ENCODE assay signal across 9 cellular contexts in genomic region chr4:8117278-8117682, GRCh38. TPM values are rescaled to one million over a fixed set of nuclear protein-coding genes. Genes with fewer than 3 reads are reported as not detected.
DNase-seq lines count a peak whose midpoint lies in the region; ATAC-seq, FAIRE-seq and TF ChIP-seq lines count a peak whose summit lies in the region.
"Had no signal": no experiment of that assay in that cellular context is flagged by ENCODE, and none has a peak within 500 bp of the region (broad histone marks: within the 10 kb centered on the region; RNA-seq: fewer than 3 reads in every experiment).

No MANE protein-coding gene starts in this region.

- no peak overlapping the region for H3K4me3 ChIP-seq in hepatocyte
- H3K4me3 ChIP-seq in suprapubic skin = no peak overlapping the region

- H2AFZ ChIP-seq in hepatocyte = no peak overlapping the region

- H3K9me3 ChIP-seq in hepatocyte (ENCODE audit: low read depth) (no peaks in the 10 kb centered on the region), suprapubic skin (no peaks in the 10 kb centered on the region)

- no peaks in the 10 kb centered on the region for H3K79me2 ChIP-seq in hepatocyte

- ATAC-seq in activated CD8-positive, alpha-beta T cell treated with anti-CD3 and anti-CD28 coated beads, Interleukin-2, amount 10 ng/mL, durations not matched to agents 7 days and 5 days = peak; percentile 72
- peak; percentile 79 to 84 for ATAC-seq in stimulated activated naive B cell treated with anti-CD40 and anti-IgM and Interleukin-4, amounts not matched to agents 10 μg/mL and 1 μg/mL and 100 μg/mL, for 72 hours (replicated peaks)

- H3K27ac Mint-ChIP-seq in activated CD8-positive, alpha-beta T cell treated with anti-CD3 and anti-CD28 coated beads, Interleukin-2, amount 10 ng/mL, durations not matched to agents 7 days and 5 days = no peak overlapping the region
- no peak overlapping the region for H3K27ac Mint-ChIP-seq in stimulated activated naive B cell treated with anti-CD40 and anti-IgM and Interleukin-4, amounts not matched to agents 10 μg/mL and 1 μg/mL and 100 μg/mL, for 72 hours

- TF ChIP-seq CTCF in hepatocyte (IDR thresholded peaks at IDR 0.05; ENCODE audit: poor library complexity) (no peak), suprapubic skin (IDR thresholded peaks at IDR 0.05) (no peak)

- H3K36me3 Mint-ChIP-seq in activated CD8-positive, alpha-beta T cell treated with anti-CD3 and anti-CD28 coated beads, Interleukin-2, amount 10 ng/mL, durations not matched to agents 7 days and 5 days (ENCODE audit: low read depth) = no peaks in the 10 kb centered on the region
- peaks cover 6 to 8% of the 10 kb centered on the region in 2 donors for H3K36me3 Mint-ChIP-seq in stimulated activated naive B cell treated with anti-CD40 and anti-IgM and Interleukin-4, amounts not matched to agents 10 μg/mL and 1 μg/mL and 100 μg/mL, for 72 hours

- H3K4me2 ChIP-seq in hepatocyte = no peak overlapping the region

- CTCF ChIA-PET in activated CD8-positive, alpha-beta T cell treated with anti-CD3 and anti-CD28 coated beads, Interleukin-2, amount 10 ng/mL, durations not matched to agents 7 days and 5 days (lab: Charles Lee) = no interaction called here

- no peaks in the 10 kb centered on the region for H3K9me2 ChIP-seq in hepatocyte (replicated peaks; ENCODE audit: insufficient read depth)

- peak; percentile 52 for FAIRE-seq in GM12891 (lab: Jason Lieb, UNC)

- H3K36me3 ChIP-seq in hepatocyte (replicated peaks; ENCODE audit: insufficient read depth, low read depth) = no peaks in the 10 kb centered on the region
- H3K36me3 ChIP-seq in suprapubic skin = no peaks in the 10 kb centered on the region

- H3K4me3 Mint-ChIP-seq in activated CD8-positive, alpha-beta T cell treated with anti-CD3 and anti-CD28 coated beads, Interleukin-2, amount 10 ng/mL, durations not matched to agents 7 days and 5 days = no peak overlapping the region
- no peak overlapping the region for H3K4me3 Mint-ChIP-seq in stimulated activated naive B cell treated with anti-CD40 and anti-IgM and Interleukin-4, amounts not matched to agents 10 μg/mL and 1 μg/mL and 100 μg/mL, for 72 hours

- H3K27me3 ChIP-seq in hepatocyte = no peaks in the 10 kb centered on the region
- H3K27me3 ChIP-seq in suprapubic skin = peaks cover 5% of the 10 kb centered on the region

- peaks cover 3% of the 10 kb centered on the region for H3K27me3 Mint-ChIP-seq in activated CD8-positive, alpha-beta T cell treated with anti-CD3 and anti-CD28 coated beads, Interleukin-2, amount 10 ng/mL, durations not matched to agents 7 days and 5 days (ENCODE audit: low read depth)
- H3K27me3 Mint-ChIP-seq in stimulated activated naive B cell treated with anti-CD40 and anti-IgM and Interleukin-4, amounts not matched to agents 10 μg/mL and 1 μg/mL and 100 μg/mL, for 72 hours = peaks cover 9 to 12% of the 10 kb centered on the region in 2 donors

- H3K27ac ChIP-seq in hepatocyte = no peak overlapping the region
- no peak overlapping the region for H3K27ac ChIP-seq in suprapubic skin

- POLR2A ChIA-PET in activated CD8-positive, alpha-beta T cell treated with anti-CD3 and anti-CD28 coated beads, Interleukin-2, amount 10 ng/mL, durations not matched to agents 7 days and 5 days (lab: Charles Lee) = no interaction called here

- H3K4me1 Mint-ChIP-seq in activated CD8-positive, alpha-beta T cell treated with anti-CD3 and anti-CD28 coated beads, Interleukin-2, amount 10 ng/mL, durations not matched to agents 7 days and 5 days (ENCODE audit: low read depth) = peaks cover 25% of the 10 kb centered on the region
- H3K4me1 Mint-ChIP-seq in stimulated activated naive B cell treated with anti-CD40 and anti-IgM and Interleukin-4, amounts not matched to agents 10 μg/mL and 1 μg/mL and 100 μg/mL, for 72 hours = peaks cover 17 to 28% of the 10 kb centered on the region in 2 donors

- H3K4me1 ChIP-seq in hepatocyte (ENCODE audit: insufficient read depth) = peaks cover 9% of the 10 kb centered on the region
- H3K4me1 ChIP-seq in suprapubic skin = peaks cover 13% of the 10 kb centered on the region

- TF ChIP-seq POLR2A in GM12891 (IDR thresholded peaks at IDR 0.05; ENCODE audit: low read depth, low read length) = no peak
- no peak for TF ChIP-seq POLR2A in suprapubic skin (IDR thresholded peaks at IDR 0.05)

- H3K9me3 Mint-ChIP-seq in activated CD8-positive, alpha-beta T cell treated with anti-CD3 and anti-CD28 coated beads, Interleukin-2, amount 10 ng/mL, durations not matched to agents 7 days and 5 days (ENCODE audit: insufficient read depth) = no peaks in the 10 kb centered on the region
- H3K9me3 Mint-ChIP-seq in stimulated activated naive B cell treated with anti-CD40 and anti-IgM and Interleukin-4, amounts not matched to agents 10 μg/mL and 1 μg/mL and 100 μg/mL, for 72 hours = peaks cover 4 to 6% of the 10 kb centered on the region in 2 donors

- no peaks in the 10 kb centered on the region for H4K20me1 ChIP-seq in hepatocyte (ENCODE audit: insufficient read depth, poor library complexity, severe bottlenecking)

- TF ChIP-seq EP300 in suprapubic skin (IDR thresholded peaks at IDR 0.05) = no peak

- DNase-seq in GM12891 (ENCODE audit: insufficient read length, low spot score) (peak; percentile 55), HUDEP-2 (lab: John Stamatoyannopoulos, UW; ENCODE audit: unreplicated experiment in 76 of 76) (peak in 45 of 76 experiments; percentile 1 to 54 (median 27)), hepatocyte (ENCODE audit: low spot score) (peak; percentile 33), NCI-H187 (lab: John Stamatoyannopoulos, UW) (no peak), suprapubic skin (ENCODE audit: low spot score in 2 of 2) (no peak), HuH-7.5 (ENCODE audit: low spot score) (no peak)
- DNase-seq in activated CD8-positive, alpha-beta T cell treated with anti-CD3 and anti-CD28 coated beads, Interleukin-2, amount 10 ng/mL, durations not matched to agents 7 days and 5 days = peak; percentile 52
- peak; percentile 18 for DNase-seq in stimulated activated naive B cell treated with anti-CD40 and anti-IgM and Interleukin-4, amounts not matched to agents 10 μg/mL and 1 μg/mL and 100 μg/mL, for 72 hours

- WGBS in hepatocyte (ENCODE audit: low lambda C conversion rate, missing lambda C conversion rate) = 68% methylated on average over 4 of the region's 4 CpGs
- 50% methylated on average over 4 of the region's 4 CpGs for WGBS in suprapubic skin

TF ChIP-seq in GM12891, 5 proteins besides CTCF, POLR2A, EP300 and RAD21:
- TF ChIP-seq POU2F2 (IDR thresholded peaks at IDR 0.05; ENCODE audit: low read depth, low read length) (no peak), SPI1 (IDR thresholded peaks at IDR 0.05; ENCODE audit: low read depth, low read length) (no peak), POLR2AphosphoS5 (IDR thresholded peaks at IDR 0.05; ENCODE audit: low read depth, low read length) (no peak), TAF1 (IDR thresholded peaks at IDR 0.05; ENCODE audit: low read depth, low read length) (no peak), PAX5 (IDR thresholded peaks at IDR 0.05; ENCODE audit: insufficient read depth, low read length, severe bottlenecking) (no peak)
TF ChIP-seq in GM12891: peak in this region for 0.

RNA-seq across cellular contexts. Expression of gene ABLIM2, which starts 41.3 kb away (rescaled TPM):
- 0.23 TPM for polyA plus RNA-seq in GM12891 (2012; ENCODE audit: low read depth, missing spikeins)
- under 1 TPM; 0.42 to 0.55 TPM for total RNA-seq in activated CD8-positive, alpha-beta T cell treated with anti-CD3 and anti-CD28 coated beads, Interleukin-2, amount 10 ng/mL, durations not matched to agents 7 days and 5 days
- 0.68 and 1.7 TPM in 2 replicates for total RNA-seq in hepatocyte
- polyA plus RNA-seq in hepatocyte = 2.0 and 3.3 TPM in 2 replicates
- total RNA-seq in suprapubic skin = 10 to 100 TPM; 11.2 to 16.9 (median 13.3) TPM
- total RNA-seq: M059J had no signal

Comparison
In these comparisons a context has a peak if more than half of its experiments do, and no peak if none do; other contexts are left out.
1. DNase-seq: peak in GM12891 (single experiment), HUDEP-2 (45 of 76), activated CD8-positive, alpha-beta T cell treated with anti-CD3 and anti-CD28 coated beads, Interleukin-2, amount 10 ng/mL, durations not matched to agents 7 days and 5 days (single experiment), hepatocyte (single experiment) and stimulated activated naive B cell treated with anti-CD40 and anti-IgM and Interleukin-4, amounts not matched to agents 10 μg/mL and 1 μg/mL and 100 μg/mL, for 72 hours (single experiment); none in NCI-H187 (0 of 2), suprapubic skin (0 of 2) and HuH-7.5 (single experiment).